ENCODE assay signal across 20 cellular contexts in genomic region chr11:124278261-124278660, GRCh38. TPM values are rescaled to one million over a fixed set of nuclear protein-coding genes. Genes with fewer than 3 reads are reported as not detected.
A peak's percentile ranks its signal among the peaks of the same experiment; 100 is the strongest.
DNase-seq lines count a peak whose midpoint lies in the region; ATAC-seq, FAIRE-seq and TF ChIP-seq lines count a peak whose summit lies in the region.
"Had no signal": no experiment of that assay in that cellular context is flagged by ENCODE, and none has a peak within 500 bp of the region (broad histone marks: within the 10 kb centered on the region; RNA-seq: fewer than 3 reads in every experiment).

No MANE protein-coding gene starts in this region.

- peak overlapping the region; percentile 10 for H2BK5ac ChIP-seq in IMR-90 (ENCODE audit: low read depth, low read length, poor library complexity, severe bottlenecking)

- no peak overlapping the region for H3K27ac Mint-ChIP-seq in astrocyte (ENCODE audit: unreplicated experiment)
- H3K27ac Mint-ChIP-seq: CD4-positive, CD25-positive, alpha-beta regulatory T cell; CD8-positive, alpha-beta memory T cell had no signal

- H2AK5ac ChIP-seq in IMR-90 (ENCODE audit: low read depth, low read length): 0 out of 2 replicates have a peak overlapping the region, but pooled peaks have one; percentile 23

- 0 out of 2 replicates have a peak overlapping the region, but pooled peaks have one; percentile 55 for H4K91ac ChIP-seq in IMR-90 (ENCODE audit: insufficient read depth, low read depth, low read length)

- H2BK120ac ChIP-seq in IMR-90 (ENCODE audit: low read depth, low read length): peak overlapping the region; percentile 76; the same call in 1 of the 2 replicates

- H3K36me3 Mint-ChIP-seq in astrocyte (ENCODE audit: low read depth, unreplicated experiment): no peaks in the 10 kb centered on the region
- H3K36me3 Mint-ChIP-seq: CD4-positive, CD25-positive, alpha-beta regulatory T cell; CD8-positive, alpha-beta memory T cell had no signal

- H2BK15ac ChIP-seq in IMR-90 (ENCODE audit: low read depth, low read length): no peak overlapping the region

- H3K4me2 ChIP-seq in IMR-90 (ENCODE audit: low read depth, low read length) (no peak overlapping the region), astrocyte (ENCODE audit: low read length) (no peak overlapping the region)

- dilution Hi-C loops in IMR-90 (cut with HindIII; ENCODE audit: low sequenced_read_pairs, unreplicated experiment): no loop called here

- intact Hi-C loops in IMR-90 (cut with micrococcal nuclease): no loop called here
- intact Hi-C loops in prostate gland (cut with DNase I): no loop called here

- peak overlapping the region; percentile 67; the same call in 1 of the 2 replicates for H3K18ac ChIP-seq in IMR-90 (ENCODE audit: low read depth, low read length)

- H3K56ac ChIP-seq in IMR-90 (ENCODE audit: extremely low read depth, insufficient read depth, low read length): no peak overlapping the region

- no peak overlapping the region for H3K4me3 Mint-ChIP-seq in astrocyte (ENCODE audit: unreplicated experiment)
- H3K4me3 Mint-ChIP-seq: CD4-positive, CD25-positive, alpha-beta regulatory T cell; CD8-positive, alpha-beta memory T cell had no signal

- H3K36me3 ChIP-seq in IMR-90 (ENCODE audit: control insufficient read depth, insufficient read depth, low read length): no peaks in the 10 kb centered on the region
- no peaks in the 10 kb centered on the region for H3K36me3 ChIP-seq in astrocyte (ENCODE audit: insufficient read depth, low read length)
- H3K36me3 ChIP-seq in prostate gland: no peaks in the 10 kb centered on the region
- H3K36me3 ChIP-seq: BE2C had no signal

- FAIRE-seq in astrocyte (lab: Jason Lieb, UNC): no peak
- FAIRE-seq: A204.1, GM12892, GM18507, H54 had no signal

- no peak for TF ChIP-seq CTCF in IMR-90 (conservative IDR thresholded peaks at IDR 0.05; ENCODE audit: low read depth, low read length)
- no peak for TF ChIP-seq CTCF in astrocyte (IDR thresholded peaks at IDR 0.05; ENCODE audit: insufficient read depth, low read depth, low read length)
- TF ChIP-seq CTCF in fibroblast of pulmonary artery (IDR thresholded peaks at IDR 0.05; ENCODE audit: low read length, missing control alignments): no peak
- TF ChIP-seq CTCF in prostate gland (IDR thresholded peaks at IDR 0.05): no peak

- H3K9me3 Mint-ChIP-seq in astrocyte (ENCODE audit: unreplicated experiment): peaks cover 3% of the 10 kb centered on the region

- no peak overlapping the region for H2AK9ac ChIP-seq in IMR-90 (replicated peaks; ENCODE audit: low read depth, low read length, poor library complexity)

- DNase-seq in IMR-90 (peak; percentile 35), astrocyte (ENCODE audit: low read depth) (peak; percentile 14), fibroblast of pulmonary artery (ENCODE audit: low read depth) (peak; percentile 88), prostate gland (ENCODE audit: low spot score) (no peak), NCI-H2196 (lab: John Stamatoyannopoulos, UW; ENCODE audit: unreplicated experiment) (no peak), NCI-H146 treated with DMSO at 0.1 percent for 48 hours (lab: John Stamatoyannopoulos, UW; ENCODE audit: unreplicated experiment) (no peak)
- no peak for DNase-seq in NK-92 treated with Interleukin-12 subunit alpha and Interleukin-12 subunit beta, amount 100 ng/mL, for 24 hours (lab: John Stamatoyannopoulos, UW)
- DNase-seq: ACHN; BE2C; C1 segment of cervical spinal cord; CD4-positive, CD25-positive, alpha-beta regulatory T cell; CD8-positive, alpha-beta memory T cell; COR-L47; GDM1; GM23248 had no signal

- H3K9ac ChIP-seq in IMR-90 (ENCODE audit: low read depth, low read length): no peak overlapping the region
- no peak overlapping the region for H3K9ac ChIP-seq in astrocyte (ENCODE audit: low read length)
- H3K9ac ChIP-seq: GM23248 had no signal

- H3K27ac ChIP-seq in IMR-90 (ENCODE audit: insufficient read depth, low read length): no peak overlapping the region
- no peak overlapping the region for H3K27ac ChIP-seq in astrocyte (ENCODE audit: low read depth, low read length)
- H3K27ac ChIP-seq in prostate gland: no peak overlapping the region
- H3K27ac ChIP-seq: GM23248 had no signal

- no peaks in the 10 kb centered on the region for H3K4me1 Mint-ChIP-seq in astrocyte (ENCODE audit: low read depth, unreplicated experiment)
- H3K4me1 Mint-ChIP-seq: CD4-positive, CD25-positive, alpha-beta regulatory T cell; CD8-positive, alpha-beta memory T cell had no signal

- ATAC-seq in IMR-90 (ENCODE audit: low read depth): 0 out of 2 replicates have a peak, but pooled peaks have one; percentile 27

- no peak overlapping the region for H2AFZ ChIP-seq in IMR-90 (replicated peaks; ENCODE audit: low read length, poor library complexity)
- no peak overlapping the region for H2AFZ ChIP-seq in astrocyte (ENCODE audit: low read depth, low read length)
- H2AFZ ChIP-seq: GM23248 had no signal

- TF ChIP-seq RAD21 in IMR-90 (IDR thresholded peaks at IDR 0.05; ENCODE audit: low read length): no peak

- peak overlapping the region in 1 of 2 experiments; percentile 51; a peak in 1 of 4 replicates for H4K8ac ChIP-seq in IMR-90 (ENCODE audit: low read depth in 2 of 2, low read length in 2 of 2)

- H3K9me1 ChIP-seq in IMR-90 (ENCODE audit: insufficient read depth, low read length): peaks cover 7% of the 10 kb centered on the region; the same call in 1 of the 2 replicates

- POLR2A ChIA-PET in IMR-90 (lab: Charles Lee; ENCODE audit: unreplicated experiment): interaction anchor here (0.6 kb wide), 1 partner anchor 26 kb away, joined by 3 read pairs; no protein-coding TSS in a partner anchor

- no peaks in the 10 kb centered on the region for H4K20me1 ChIP-seq in IMR-90 (ENCODE audit: insufficient read depth, low read length)
- H4K20me1 ChIP-seq in astrocyte (ENCODE audit: insufficient read depth, low read length): no peaks in the 10 kb centered on the region

- no peak for TF ChIP-seq POLR2A in IMR-90 (IDR thresholded peaks at IDR 0.05; ENCODE audit: low read depth, low read length)
- no peak for TF ChIP-seq POLR2A in prostate gland (IDR thresholded peaks at IDR 0.05)

- WGBS in IMR-90 (ENCODE audit: extremely low coverage in 2 of 2, insufficient read length in 1 of 2), 2 experiments: no CpG with 5 or more reads among the region's 2 CpGs
- 56% methylated on average over 2 of the region's 2 CpGs for WGBS in prostate gland

- no peaks in the 10 kb centered on the region for H3K27me3 Mint-ChIP-seq in astrocyte (ENCODE audit: low read depth, unreplicated experiment)
- H3K27me3 Mint-ChIP-seq: CD4-positive, CD25-positive, alpha-beta regulatory T cell; CD8-positive, alpha-beta memory T cell had no signal

- H3K79me2 ChIP-seq in astrocyte (ENCODE audit: insufficient read depth, low read length): no peaks in the 10 kb centered on the region

- BruUV-seq in IMR-90 (replicated peaks; lab: Mats Ljungman, UMichigan): no TSS peak

- H3K4me1 ChIP-seq in IMR-90 (ENCODE audit: control insufficient read depth, insufficient read depth, low read length) (peaks cover 3% of the 10 kb centered on the region), astrocyte (ENCODE audit: insufficient read depth, low read length) (no peaks in the 10 kb centered on the region), prostate gland (replicated peaks) (no peaks in the 10 kb centered on the region)
- H3K4me1 ChIP-seq: BE2C had no signal

- H3K79me1 ChIP-seq in IMR-90 (ENCODE audit: low read depth in 1 of 2, low read length in 2 of 2): no peaks in the 10 kb centered on the region

- CTCF ChIA-PET in IMR-90 (lab: Yijun Ruan, JAX): interaction anchor here (0.6 to 1.3 kb wide), 2 partner anchors 124 to 127 kb away, joined by 3 to 8 read pairs; no protein-coding TSS in a partner anchor

- H3K4me3 ChIP-seq in IMR-90 (ENCODE audit: insufficient read depth, low read depth, low read length) (no peak overlapping the region), astrocyte (ENCODE audit: insufficient read depth, low read depth, low read length) (no peak overlapping the region), fibroblast of pulmonary artery (replicated peaks; ENCODE audit: low read depth, low read length) (no peak overlapping the region), prostate gland (no peak overlapping the region)
- H3K4me3 ChIP-seq: GM23248 had no signal

- peak overlapping the region; percentile 85; the same call in 1 of the 2 replicates for H3K4ac ChIP-seq in IMR-90 (ENCODE audit: low read depth, low read length)

- peak overlapping the region; percentile 17; the same call in 1 of the 2 replicates for H3K14ac ChIP-seq in IMR-90 (replicated peaks; ENCODE audit: low read depth, low read length)

- in situ Hi-C loops in IMR-90 (cut with MboI; ENCODE audit: low sequenced_read_pairs): no loop called here

- H3K9me3 ChIP-seq in IMR-90 (ENCODE audit: control insufficient read depth, insufficient read depth, low read length): no peaks in the 10 kb centered on the region
- no peaks in the 10 kb centered on the region for H3K9me3 ChIP-seq in astrocyte (ENCODE audit: insufficient read depth, low read depth, low read length)
- H3K9me3 ChIP-seq in prostate gland: no peaks in the 10 kb centered on the region
- H3K9me3 ChIP-seq: BE2C had no signal

- H3K27me3 ChIP-seq in IMR-90 (ENCODE audit: control insufficient read depth, insufficient read depth, low read length) (no peaks in the 10 kb centered on the region), astrocyte (ENCODE audit: insufficient read depth, low read length) (peaks cover 3% of the 10 kb centered on the region), prostate gland (replicated peaks; ENCODE audit: insufficient read depth) (no peaks in the 10 kb centered on the region)
- H3K27me3 ChIP-seq: BE2C had no signal

- H3K23ac ChIP-seq in IMR-90 (ENCODE audit: low read depth, low read length): no peak overlapping the region

- no peak overlapping the region; the same call in 1 of the 2 replicates for H4K5ac ChIP-seq in IMR-90 (ENCODE audit: low read depth, low read length)

- H2BK20ac ChIP-seq in IMR-90 (ENCODE audit: low read depth, low read length): peak overlapping the region; percentile 78; the same call in 1 of the 2 replicates

RNA-seq across cellular contexts. Expression of gene OR8G5, which starts 22.1 kb away (rescaled TPM):
- not detected in 2 replicates for total RNA-seq in IMR-90 (2012; rRNA removed)
- not detected in 2 replicates for polyA plus RNA-seq in IMR-90 (2012; rRNA removed)
- not detected in 2 replicates for polyA plus RNA-seq in IMR-90 (2012; cell fraction: cytosol; rRNA removed)
- polyA plus RNA-seq in IMR-90 (2012; cell fraction: nucleus; rRNA removed; ENCODE audit: low replicate concordance): not detected in 2 replicates
- not detected in 2 replicates for total RNA-seq in astrocyte
- 1 to 10 TPM in 1 of 2 donors, not detected in 1; 3.0 TPM for total RNA-seq in prostate gland
- total RNA-seq: CD4-positive, CD25-positive, alpha-beta regulatory T cell; CD8-positive, alpha-beta memory T cell; GM23248; HT-29 had no signal
- polyA plus RNA-seq: CD4-positive, CD25-positive, alpha-beta regulatory T cell; CD8-positive, alpha-beta memory T cell; GM23248 had no signal

RNA-seq across cellular contexts. Expression of gene OR8D1, which starts 35.5 kb away (rescaled TPM):
- total RNA-seq in IMR-90 (2012; rRNA removed) (not detected in 2 replicates), astrocyte (not detected in 2 replicates), prostate gland (not detected)
- not detected in 2 replicates for polyA plus RNA-seq in IMR-90 (2012; rRNA removed)
- not detected in 2 replicates for polyA plus RNA-seq in IMR-90 (2012; cell fraction: cytosol; rRNA removed)
- polyA plus RNA-seq in IMR-90 (2012; cell fraction: nucleus; rRNA removed; ENCODE audit: low replicate concordance): not detected in 2 replicates
- total RNA-seq: CD4-positive, CD25-positive, alpha-beta regulatory T cell; CD8-positive, alpha-beta memory T cell; GM23248; HT-29 had no signal
- polyA plus RNA-seq: CD4-positive, CD25-positive, alpha-beta regulatory T cell; CD8-positive, alpha-beta memory T cell; GM23248 had no signal

RNA-seq across cellular contexts. Expression of gene OR8G1, which starts 37.4 kb away (rescaled TPM):
- total RNA-seq in IMR-90 (2012; rRNA removed) (not detected in 2 replicates), astrocyte (not detected in 2 replicates), prostate gland (not detected)
- polyA plus RNA-seq in IMR-90 (2012; rRNA removed): not detected in 2 replicates
- polyA plus RNA-seq in IMR-90 (2012; cell fraction: cytosol; rRNA removed): not detected in 2 replicates
- polyA plus RNA-seq in IMR-90 (2012; cell fraction: nucleus; rRNA removed; ENCODE audit: low replicate concordance): not detected in 2 replicates
- total RNA-seq: CD4-positive, CD25-positive, alpha-beta regulatory T cell; CD8-positive, alpha-beta memory T cell; GM23248; HT-29 had no signal
- polyA plus RNA-seq: CD4-positive, CD25-positive, alpha-beta regulatory T cell; CD8-positive, alpha-beta memory T cell; GM23248 had no signal

RNA-seq across cellular contexts. Expression of gene OR8D2, which starts 41.7 kb away (rescaled TPM):
- total RNA-seq in IMR-90 (2012; rRNA removed): not detected in 2 replicates
- polyA plus RNA-seq in IMR-90 (2012; rRNA removed): not detected in 2 replicates
- polyA plus RNA-seq in IMR-90 (2012; cell fraction: cytosol; rRNA removed): not detected in 2 replicates
- polyA plus RNA-seq in IMR-90 (2012; cell fraction: nucleus; rRNA removed; ENCODE audit: low replicate concordance): not detected in 2 replicates
- total RNA-seq in astrocyte: not detected in 2 replicates
- not detected for total RNA-seq in prostate gland
- total RNA-seq: CD4-positive, CD25-positive, alpha-beta regulatory T cell; CD8-positive, alpha-beta memory T cell; GM23248; HT-29 had no signal
- polyA plus RNA-seq: CD4-positive, CD25-positive, alpha-beta regulatory T cell; CD8-positive, alpha-beta memory T cell; GM23248 had no signal

Comparison
In these comparisons a context has a peak if more than half of its experiments do, and no peak if none do; other contexts are left out.
1. DNase-seq: peak in IMR-90 (single experiment), astrocyte (single experiment) and fibroblast of pulmonary artery (single experiment); none in prostate gland (single experiment), NCI-H2196 (single experiment), NCI-H146 treated with DMSO at 0.1 percent for 48 hours (single experiment) and NK-92 treated with Interleukin-12 subunit alpha and Interleukin-12 subunit beta, amount 100 ng/mL, for 24 hours (single experiment).